ENCODE assay signal across 23 cellular contexts in genomic region chr10:58853668-58854067, GRCh38.
DNase-seq lines count a peak whose midpoint lies in the region; ATAC-seq and TF ChIP-seq lines count a peak whose summit lies in the region.
"Had no signal": no experiment of that assay in that cellular context is flagged by ENCODE, and none has a peak within 500 bp of the region (broad histone marks: within the 10 kb centered on the region; RNA-seq: fewer than 3 reads in every experiment).

No MANE protein-coding gene starts in this region.

- peak overlapping the region; percentile 2 for H2AFZ ChIP-seq in osteoblast (ENCODE audit: low read length)
- H2AFZ ChIP-seq: GM23338 had no signal

- peak in 1 of 5 donors; percentile 15 for DNase-seq in heart left ventricle
- DNase-seq in left ventricle myocardium inferior, result no peak
- no peak for DNase-seq in left ventricle myocardium superior
- no peak for DNase-seq in osteoblast (ENCODE audit: insufficient read length, low spot score, missing footprints)
- no peak for DNase-seq in GM20000 (ENCODE audit: low spot score)
- no peak for DNase-seq in activated effector memory CD4-positive, alpha-beta T cell treated with anti-CD3 and anti-CD28 coated beads, Interleukin-2, amount 50 U/mL, for 16 hours
- no peak for DNase-seq in GM13976 (ENCODE audit: low spot score)
- DNase-seq: CD4-positive, CD25-positive, alpha-beta regulatory T cell; H9; KBM-7; MG63; NCI-H1105 treated with DMSO at 0.1 percent for 48 hours; NCI-H146; NCI-H1930; NCI-H446 treated with DMSO at 0.1 percent for 48 hours; NCI-H526; NCI-H82; NK-92 treated with Interleukin-12 subunit alpha and Interleukin-12 subunit beta, amount 100 ng/mL, for 24 hours; PC-3; SHP77 treated with DMSO at 0.1 percent for 48 hours had no signal

- peak; percentile 71 to 79 (median 73) for ATAC-seq in heart left ventricle
- peak; percentile 84 for ATAC-seq in left ventricle myocardium superior
- ATAC-seq: GM23338, PC-3 had no signal

- TF ChIP-seq CTCF in heart left ventricle (IDR thresholded peaks at IDR 0.05) (no peak), left ventricle myocardium inferior (IDR thresholded peaks at IDR 0.05; ENCODE audit: borderline replicate concordance) (no peak), osteoblast (IDR thresholded peaks at IDR 0.05; ENCODE audit: extremely low read depth, low read depth, low read length) (no peak), GM20000 (IDR thresholded peaks at IDR 0.05; ENCODE audit: extremely low read depth, missing control alignments) (no peak), GM13976 (IDR thresholded peaks at IDR 0.05; ENCODE audit: borderline replicate concordance, control extremely low read depth, extremely low read depth, insufficient read depth, missing control alignments) (no peak)

- H3K27ac ChIP-seq in heart left ventricle (peak overlapping the region in 4 of 12 donors; percentile 29 to 50 (median 40)), left ventricle myocardium inferior (replicated peaks) (no peak overlapping the region), osteoblast (ENCODE audit: low read depth, low read length) (no peak overlapping the region)
- H3K27ac ChIP-seq: BLaER1, SK-N-MC had no signal

- in situ Hi-C loops in GM13976 (cut with MboI; ENCODE audit: low sequenced_read_pairs, unreplicated experiment), result no loop called here

- H3K4me3 ChIP-seq in heart left ventricle (no peak overlapping the region), left ventricle myocardium inferior (no peak overlapping the region), osteoblast (ENCODE audit: insufficient read depth, low read length) (no peak overlapping the region)
- H3K4me3 ChIP-seq: BLaER1, GM23338, MG63, SK-N-MC had no signal

- H3K4me1 ChIP-seq in heart left ventricle, result peaks cover 0 to 35% (median 12%) of the 10 kb centered on the region in 12 donors
- H3K4me1 ChIP-seq in left ventricle myocardium inferior, result peaks cover 38% of the 10 kb centered on the region
- H3K4me1 ChIP-seq in osteoblast (ENCODE audit: insufficient read depth, low read length), result peaks cover 19% of the 10 kb centered on the region

- H3K36me3 ChIP-seq in heart left ventricle (no peaks in the 10 kb centered on the region), left ventricle myocardium inferior (no peaks in the 10 kb centered on the region), osteoblast (ENCODE audit: insufficient read depth, low read length) (no peaks in the 10 kb centered on the region)
- H3K36me3 ChIP-seq: BLaER1, MG63 had no signal

- no peak overlapping the region for H3K4me2 ChIP-seq in osteoblast (ENCODE audit: insufficient read depth, low read length)
- H3K4me2 ChIP-seq: GM23338 had no signal

- H3K27me3 ChIP-seq in heart left ventricle (no peaks in the 10 kb centered on the region), left ventricle myocardium inferior (ENCODE audit: low read depth) (no peaks in the 10 kb centered on the region), osteoblast (ENCODE audit: insufficient read depth, low read length) (no peaks in the 10 kb centered on the region)
- H3K27me3 ChIP-seq: BLaER1, MG63 had no signal

- no peaks in the 10 kb centered on the region for H4K20me1 ChIP-seq in osteoblast (ENCODE audit: insufficient read depth, low read length)
- H4K20me1 ChIP-seq: BLaER1 had no signal

- H3K9me3 ChIP-seq in heart left ventricle, result peaks cover 0 to 10% (median 0%) of the 10 kb centered on the region in 12 donors
- H3K9me3 ChIP-seq in left ventricle myocardium inferior (replicated peaks), result peaks cover 7% of the 10 kb centered on the region
- H3K9me3 ChIP-seq in osteoblast (ENCODE audit: low read depth, low read length), result no peaks in the 10 kb centered on the region
- H3K9me3 ChIP-seq: BLaER1 had no signal

- no peaks in the 10 kb centered on the region for H3K79me2 ChIP-seq in osteoblast (ENCODE audit: insufficient read depth, low read length)

- 53 to 72% (median 63%) methylated on average over 2 of the region's 2 CpGs for WGBS in heart left ventricle, 4 donors

- no peak for TF ChIP-seq POLR2A in heart left ventricle (IDR thresholded peaks at IDR 0.05)

- intact Hi-C loops in heart left ventricle (cut with DNase I), result no loop called here
- intact Hi-C loops in left ventricle myocardium inferior (cut with micrococcal nuclease), result no loop called here
- intact Hi-C loops in left ventricle myocardium superior (cut with micrococcal nuclease), result no loop called here
